27 cellular contexts compared by ENCODE assay signal in the genomic region with DNA sequence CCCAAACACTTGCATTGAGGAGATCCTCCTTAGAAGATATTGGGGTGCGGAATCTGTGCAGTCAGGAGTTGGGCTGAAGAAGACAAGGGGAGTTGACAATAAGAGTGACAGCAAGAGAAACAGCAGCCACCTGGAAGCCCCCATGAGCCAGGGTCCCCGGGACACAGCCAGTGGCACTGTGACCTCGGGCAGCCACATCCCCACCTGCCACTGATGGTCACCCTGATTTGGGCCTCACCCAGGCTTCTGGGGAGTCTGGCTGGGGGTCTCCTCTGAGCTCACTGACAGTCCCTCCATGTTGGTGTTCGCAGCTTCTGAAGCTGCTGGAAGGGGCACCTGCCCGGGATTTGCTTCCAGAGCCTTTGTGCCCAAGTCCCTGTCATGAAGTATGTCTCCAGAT.
"Had no signal": no experiment of that assay in that cellular context is flagged by ENCODE, and none has a peak within 500 bp of the region (broad histone marks: within the 10 kb centered on the region; RNA-seq: fewer than 3 reads in every experiment).

No MANE protein-coding gene starts in this region.

- H3K4me1 ChIP-seq: colonic mucosa, esophagus muscularis mucosa, esophagus squamous epithelium, foreskin keratinocyte, gastrocnemius medialis, gastroesophageal sphincter, heart right ventricle had no signal

- H3K9me3 ChIP-seq: colonic mucosa, esophagus muscularis mucosa, esophagus squamous epithelium, gastrocnemius medialis, gastroesophageal sphincter had no signal

- H3K27ac Mint-ChIP-seq: dendritic cell treated with granulocyte-macrophage colony-stimulating factor and Interleukin-4, amounts not matched to agents 40 ng/mL and 50 ng/mL, for 4 days; effector memory CD8-positive, alpha-beta T cell; endodermal cell had no signal

- H3K4me3 Mint-ChIP-seq: dendritic cell treated with granulocyte-macrophage colony-stimulating factor and Interleukin-4, amounts not matched to agents 40 ng/mL and 50 ng/mL, for 4 days; effector memory CD8-positive, alpha-beta T cell; endodermal cell had no signal

- H3K27me3 Mint-ChIP-seq: dendritic cell treated with granulocyte-macrophage colony-stimulating factor and Interleukin-4, amounts not matched to agents 40 ng/mL and 50 ng/mL, for 4 days had no signal

- DNase-seq: colonic mucosa; cortex of kidney; dermis blood vessel endothelial cell; dorsolateral prefrontal cortex; effector CD4-positive, alpha-beta T cell; effector CD8-positive, alpha-beta T cell; effector memory CD4-positive, alpha-beta T cell; effector memory CD8-positive, alpha-beta T cell; endodermal cell; erythroblast; esophagus squamous epithelium; foreskin fibroblast; foreskin keratinocyte; foreskin melanocyte; gastrocnemius medialis; glutamatergic neuron; head of caudate nucleus; heart right ventricle had no signal

- H3K27me3 ChIP-seq: colonic mucosa, dorsolateral prefrontal cortex, esophagus muscularis mucosa, esophagus squamous epithelium, foreskin keratinocyte, gastrocnemius medialis, gastroesophageal sphincter, heart right ventricle had no signal

- H3K4me3 ChIP-seq: colonic mucosa, coronary artery, dorsolateral prefrontal cortex, esophagus muscularis mucosa, esophagus squamous epithelium, gastrocnemius medialis, gastroesophageal sphincter, heart right ventricle had no signal

- H3K27ac ChIP-seq: colonic mucosa, coronary artery, dorsolateral prefrontal cortex, epithelial cell of prostate, esophagus muscularis mucosa, esophagus squamous epithelium, foreskin keratinocyte, gastrocnemius medialis, gastroesophageal sphincter, heart right ventricle had no signal

- H3K9me3 Mint-ChIP-seq: dendritic cell treated with granulocyte-macrophage colony-stimulating factor and Interleukin-4, amounts not matched to agents 40 ng/mL and 50 ng/mL, for 4 days; effector memory CD8-positive, alpha-beta T cell; endodermal cell had no signal

- ATAC-seq: effector memory CD8-positive, alpha-beta T cell; foreskin keratinocyte; gastrocnemius medialis; gastroesophageal sphincter had no signal

- FAIRE-seq: colon, endometrium, endothelial cell of umbilical vein, frontal cortex had no signal

- H3K36me3 ChIP-seq: colonic mucosa, esophagus muscularis mucosa, esophagus squamous epithelium, gastrocnemius medialis, gastroesophageal sphincter, heart right ventricle had no signal
